15 cellular contexts compared by ENCODE assay signal in the genomic region with DNA sequence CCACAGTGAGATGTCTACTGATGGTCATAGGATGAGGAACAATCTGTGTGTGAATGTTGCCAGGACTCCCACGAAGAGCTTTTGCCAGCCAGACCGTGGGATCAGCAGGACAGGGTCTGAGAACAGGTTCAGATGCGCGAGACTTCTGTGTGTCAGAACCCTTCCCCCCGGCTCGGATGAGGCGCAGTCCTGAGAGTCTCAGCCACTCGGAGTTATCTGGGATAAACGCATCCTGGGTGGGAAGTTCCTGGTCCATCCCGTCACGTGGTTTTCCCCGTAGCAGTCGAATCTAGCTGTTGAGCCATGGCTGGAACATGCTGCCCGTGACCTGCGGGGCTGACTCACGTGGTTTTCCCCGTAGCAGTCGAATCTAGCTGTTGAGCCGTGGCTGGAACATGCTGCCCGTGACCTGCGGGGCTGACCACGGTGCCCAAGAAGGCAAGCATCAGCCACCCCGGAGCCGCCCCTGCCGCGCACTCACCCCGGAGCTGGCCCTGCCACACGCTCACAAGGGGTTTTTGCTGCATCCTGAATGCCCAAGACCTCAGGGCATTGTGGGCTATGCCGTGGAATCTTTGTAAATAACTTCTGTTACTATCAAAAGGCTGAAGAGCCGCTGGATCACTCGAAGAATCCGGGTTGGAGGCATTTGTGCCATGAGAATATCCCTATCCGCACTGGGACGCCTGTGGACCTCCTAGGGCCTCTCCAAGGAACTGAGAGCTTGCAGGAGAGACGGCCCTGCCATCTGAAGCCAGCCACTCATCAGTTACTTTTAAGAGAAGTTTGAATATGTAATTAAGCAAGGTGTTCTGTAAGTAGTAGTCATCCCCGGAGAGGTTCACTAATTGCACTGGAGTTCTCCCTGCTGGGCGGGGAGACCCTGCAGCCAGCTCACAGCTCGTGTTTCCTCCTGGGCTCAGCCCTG.
"Had no signal": no experiment of that assay in that cellular context is flagged by ENCODE, and none has a peak within 500 bp of the region (broad histone marks: within the 10 kb centered on the region; RNA-seq: fewer than 3 reads in every experiment).

No MANE protein-coding gene starts in this region.

- H3K4me3 Mint-ChIP-seq: activated T-cell treated with anti-CD3 and anti-CD28 coated beads, Interleukin-2, amount 50 U/mL, for 72 hours; effector memory CD8-positive, alpha-beta T cell had no signal

- H3K36me3 ChIP-seq: brain microvascular endothelial cell had no signal

- H3K9me3 ChIP-seq: heart left ventricle had no signal

- H3K27ac Mint-ChIP-seq: activated T-cell treated with anti-CD3 and anti-CD28 coated beads, Interleukin-2, amount 50 U/mL, for 72 hours; effector memory CD8-positive, alpha-beta T cell; progenitor cell of endocrine pancreas had no signal

- ATAC-seq: activated naive CD4-positive, alpha-beta T cell treated with anti-CD3 and anti-CD28 coated beads, Interleukin-2, amount 50 U/mL, for 72 hours; activated T-cell treated with anti-CD3 and anti-CD28 coated beads, Interleukin-2, amount 50 U/mL, for 72 hours; effector memory CD8-positive, alpha-beta T cell; left colon; naive thymus-derived CD8-positive, alpha-beta T cell; stimulated activated naive CD8-positive, alpha-beta T cell treated with anti-CD3 and anti-CD28 coated beads, Interleukin-15, Interleukin-2, amounts not matched to agents 100 U/mL and 50 U/mL, for 24 hours had no signal

- DNase-seq: activated CD4-positive, alpha-beta T cell treated with anti-CD3 and anti-CD28 coated beads for 4 hours; activated CD8-positive, alpha-beta memory T cell treated with anti-CD3 and anti-CD28 coated beads, Interleukin-2, amount 50 U/mL, for 48 hours; activated gamma-delta T cell; activated T-cell treated with anti-CD3 and anti-CD28 coated beads, Interleukin-2, amount 50 U/mL, for 72 hours; brain microvascular endothelial cell; dermis blood vessel endothelial cell; effector memory CD8-positive, alpha-beta T cell; left colon; mammary epithelial cell; stimulated activated naive CD8-positive, alpha-beta T cell treated with anti-CD3 and anti-CD28 coated beads, Interleukin-15, Interleukin-2, amounts not matched to agents 100 U/mL and 50 U/mL, for 24 hours had no signal

- H3K4me3 ChIP-seq: heart left ventricle had no signal

- H3K27me3 ChIP-seq: brain microvascular endothelial cell, heart left ventricle had no signal

- H3K27ac ChIP-seq: brain microvascular endothelial cell, epithelial cell of prostate, heart left ventricle had no signal

- H3K27me3 Mint-ChIP-seq: effector memory CD8-positive, alpha-beta T cell; naive thymus-derived CD8-positive, alpha-beta T cell; progenitor cell of endocrine pancreas had no signal

- H3K9me3 Mint-ChIP-seq: activated naive CD4-positive, alpha-beta T cell treated with anti-CD3 and anti-CD28 coated beads, Interleukin-2, amount 50 U/mL, for 72 hours; activated T-cell treated with anti-CD3 and anti-CD28 coated beads, Interleukin-2, amount 50 U/mL, for 72 hours; effector memory CD8-positive, alpha-beta T cell; naive thymus-derived CD8-positive, alpha-beta T cell had no signal
